Comparison of ENCODE assay signal across 10 cellular contexts in the genomic region with DNA sequence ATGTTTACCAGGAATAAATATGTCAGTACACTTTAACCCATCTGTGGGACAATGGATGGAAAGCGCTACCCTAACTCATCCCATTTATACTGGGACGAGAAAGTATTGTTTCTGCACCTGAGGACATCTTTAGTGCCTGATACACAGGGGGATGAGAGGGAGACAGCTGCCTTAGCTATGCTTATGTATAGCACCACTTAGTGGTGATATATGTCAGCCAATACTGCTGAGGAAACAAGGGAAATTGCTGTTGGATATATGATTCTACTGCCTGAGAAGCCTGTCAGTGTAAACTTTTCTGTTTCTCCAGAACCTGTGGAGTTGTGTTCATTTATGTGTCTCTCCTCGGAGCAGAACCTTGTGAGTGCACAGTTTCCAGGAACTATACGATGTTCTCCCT. TPM values are rescaled to one million over a fixed set of nuclear protein-coding genes. Genes with fewer than 3 reads are reported as not detected.
DNase-seq lines count a peak whose midpoint lies in the region; ATAC-seq and TF ChIP-seq lines count a peak whose summit lies in the region.
"Had no signal": no experiment of that assay in that cellular context is flagged by ENCODE, and none has a peak within 500 bp of the region (broad histone marks: within the 10 kb centered on the region; RNA-seq: fewer than 3 reads in every experiment).

No MANE protein-coding gene starts in this region.

- H3K4me3 ChIP-seq in fibroblast of pulmonary artery (replicated peaks; ENCODE audit: low read depth, low read length), result no peak overlapping the region

- ATAC-seq in GM19351 (IDR thresholded peaks at IDR 0.05; ENCODE audit: unreplicated experiment), result peak; percentile 58

- peak; percentile 52 for TF ChIP-seq CTCF in fibroblast of pulmonary artery (IDR thresholded peaks at IDR 0.05; ENCODE audit: low read length, missing control alignments)

- peak; percentile 22 for DNase-seq in COR-L47 (lab: John Stamatoyannopoulos, UW)
- DNase-seq in NCI-H774 (lab: John Stamatoyannopoulos, UW), result peak; percentile 25
- peak; percentile 39 for DNase-seq in fibroblast of pulmonary artery (ENCODE audit: low read depth)
- DNase-seq in RPMI8226, result no peak
- DNase-seq in NCI-H345 treated with DMSO at 0.1 percent for 48 hours (lab: John Stamatoyannopoulos, UW; ENCODE audit: unreplicated experiment), result no peak
- no peak for DNase-seq in cerebellum (ENCODE audit: low spot score)
- no peak for DNase-seq in stimulated activated CD4-positive, alpha-beta T cell treated with anti-CD3 and anti-CD28 coated beads, Interleukin-1b, Interleukin-23, amount 100 ng/mL, for 48 hours
- DNase-seq: cerebellar nuclear complex, naive B cell had no signal

RNA-seq across cellular contexts. Expression of a gene that starts 13.3 kb away (rescaled TPM):
- total RNA-seq in cerebellum, result 41.9 TPM

Comparison
In these comparisons a context has a peak if more than half of its experiments do, and no peak if none do; other contexts are left out.
1. DNase-seq: peak in COR-L47 (single experiment), NCI-H774 (single experiment) and fibroblast of pulmonary artery (single experiment); none in RPMI8226 (single experiment), NCI-H345 treated with DMSO at 0.1 percent for 48 hours (single experiment), cerebellum (single experiment) and stimulated activated CD4-positive, alpha-beta T cell treated with anti-CD3 and anti-CD28 coated beads, Interleukin-1b, Interleukin-23, amount 100 ng/mL, for 48 hours (single experiment).